8 cellular contexts compared by ENCODE assay signal in genomic region chrX:74925210-74926088, GRCh38. TPM values are rescaled to one million over a fixed set of nuclear protein-coding genes. Genes with fewer than 3 reads are reported as not detected.
A peak's percentile ranks its signal among the peaks of the same experiment; 100 is the strongest.
DNase-seq lines count a peak whose midpoint lies in the region; ATAC-seq, FAIRE-seq and TF ChIP-seq lines count a peak whose summit lies in the region.

NEXMIF (minus strand) TSS chrX:74925452.

- H3K4me3 ChIP-seq in A549: peak within 1 kb of the TSS; percentile 49
- peak within 1 kb of the TSS; percentile 12 for H3K4me3 ChIP-seq in kidney epithelial cell (ENCODE audit: low read depth, low read length)

- CTCF ChIA-PET in A549 (lab: Yijun Ruan, JAX): interaction anchor here (0.9 kb wide), 1 partner anchor 19 kb away, joined by 3 read pairs; no protein-coding TSS in a partner anchor

- peak; percentile 36 to 45 for DNase-seq in A549 (ENCODE audit: low read depth in 1 of 2, low spot score in 1 of 2)
- DNase-seq in NCI-H69 (lab: John Stamatoyannopoulos, UW): peak; percentile 45
- DNase-seq in kidney epithelial cell (ENCODE audit: low read depth): no peak
- peak; percentile 2 for DNase-seq in stimulated activated CD8-positive, alpha-beta memory T cell treated with anti-CD3 and anti-CD28 coated beads, Interleukin-4, amount 100 ng/mL, for 24 hours (ENCODE audit: low read depth)
- DNase-seq in SIG-M5 (lab: John Stamatoyannopoulos, UW): no peak

- POLR2A ChIA-PET in A549 (lab: Yijun Ruan, JAX): no interaction called here

- 11% methylated on average over 15 of the region's 50 CpGs for WGBS in A549 (ENCODE audit: missing lambda C conversion rate)

- H3K27ac Mint-ChIP-seq in brain: peak within 1 kb of the TSS; percentile 88 to 100 (median 99)

- no peak for TF ChIP-seq EP300 in A549 (IDR thresholded peaks at IDR 0.05)

- no peak for TF ChIP-seq RAD21 in A549 (conservative IDR thresholded peaks at IDR 0.05 in 1 of 2, IDR thresholded peaks at IDR 0.05 in 1 of 2)

- H3K27me3 Mint-ChIP-seq in brain: peaks cover 8% of the 10 kb centered on the region

- no peak for FAIRE-seq in A549 (lab: Jason Lieb, UNC)

- TF ChIP-seq CTCF in A549 (IDR thresholded peaks at IDR 0.05) (no peak), brain (conservative IDR thresholded peaks at IDR 0.05) (peak; percentile 17 to 31), kidney epithelial cell (IDR thresholded peaks at IDR 0.05; ENCODE audit: insufficient read depth, low read length, poor library complexity, severe bottlenecking) (no peak)

- TF ChIP-seq POLR2A in A549 (IDR thresholded peaks at IDR 0.05; ENCODE audit: low read length) (no peak), GM18505 (IDR thresholded peaks at IDR 0.05; ENCODE audit: borderline replicate concordance, extremely low read depth, insufficient read depth, insufficient read length) (peak; percentile 46)

- peak within 1 kb of the TSS; percentile 89 to 98 (median 94) for H3K4me3 Mint-ChIP-seq in brain

- H3K27me3 ChIP-seq in kidney epithelial cell (ENCODE audit: control insufficient read depth, insufficient read depth, low read length): peaks cover 13% of the 10 kb centered on the region

- H3K4me1 Mint-ChIP-seq in brain: peaks cover 17% of the 10 kb centered on the region

- peaks cover 7% of the 10 kb centered on the region; the same call in 1 of the 3 replicates for H3K9me3 ChIP-seq in A549

- peaks cover 0 to 9% (median 3%) of the 10 kb centered on the region in 5 experiments for H3K9me3 Mint-ChIP-seq in brain

- H3K4me1 ChIP-seq in A549: no peaks in the 10 kb centered on the region

- ATAC-seq in A549: peak; percentile 93 to 98
- peak; percentile 58 for ATAC-seq in GM18505 (IDR thresholded peaks at IDR 0.05; ENCODE audit: unreplicated experiment)
- ATAC-seq in HG02938 (IDR thresholded peaks at IDR 0.05; ENCODE audit: unreplicated experiment): peak; percentile 50

- no peaks in the 10 kb centered on the region for H3K36me3 Mint-ChIP-seq in brain

- H3K36me3 ChIP-seq in kidney epithelial cell (ENCODE audit: control insufficient read depth, insufficient read depth, low read length): no peaks in the 10 kb centered on the region

- H3K4me2 ChIP-seq in A549: peak within 1 kb of the TSS; percentile 94

- peak within 1 kb of the TSS in 1 of 2 experiments; percentile 21; a peak in 1 of 6 replicates for H3K27ac ChIP-seq in A549

TF ChIP-seq in A549, 52 proteins besides CTCF, POLR2A, EP300 and RAD21:
- TF ChIP-seq HOXB13 (CRISPR knock-in tag; IDR thresholded peaks at IDR 0.05; ENCODE audit: low read depth): no peak
- no peak for TF ChIP-seq ATOH8 (CRISPR knock-in tag; IDR thresholded peaks at IDR 0.05; ENCODE audit: low read depth)
- 0 out of 3 replicates have a peak, but pooled peaks have one; percentile 12 for TF ChIP-seq SMC3 (IDR thresholded peaks at IDR 0.05)

RNA-seq across cellular contexts. Expression of gene NEXMIF, which starts in this region (rescaled TPM):
- 0.04 and 0.08 TPM in 2 replicates for polyA plus RNA-seq in A549 (2011; rRNA removed)
- polyA plus RNA-seq in A549 (2012; cell fraction: cytosol; rRNA removed): under 0.01 TPM in 1 of 2 replicates, not detected in the other
- polyA plus RNA-seq in A549 (2012; cell fraction: nucleus; rRNA removed): not detected in 2 replicates
- polyA plus RNA-seq in A549 (2017; fragmentation: RNase III; extraction: RNeasy Plus Mini Kit Qiagen cat#74134 plus additional on column Dnase treatment): 0.01 to 0.07 TPM in 2 of 3 replicates, not detected in the other
- 0.05 TPM in 1 of 2 replicates, not detected in the other for polyA minus RNA-seq in A549 (2011; rRNA and poly(A)+ RNA removed)
- 2.8 TPM for polyA plus RNA-seq in brain (ENCODE audit: insufficient read depth, low read depth, low replicate concordance)
- total RNA-seq in kidney epithelial cell: 0.21 TPM in 2 replicates

Comparison
In these comparisons a context has a peak if more than half of its experiments do, and no peak if none do; other contexts are left out.
1. Peak in DNase-seq, ATAC-seq, H3K4me3 ChIP-seq and H3K4me2 ChIP-seq in A549; RNA of the gene not detected or under 1 TPM.
2. DNase-seq: peak in NCI-H69 (single experiment) and stimulated activated CD8-positive, alpha-beta memory T cell treated with anti-CD3 and anti-CD28 coated beads, Interleukin-4, amount 100 ng/mL, for 24 hours (single experiment); none in kidney epithelial cell (single experiment) and SIG-M5 (single experiment).
3. CTCF ChIP-seq: peak in brain (2 of 2); none in A549 (single experiment) and kidney epithelial cell (single experiment).
4. Peak in every context shown above with its lines, with median percentiles within 50 percentile points of each other: ATAC-seq.